ENCODE assay signal across 7 cellular contexts in genomic region chr11:65791719-65792213, GRCh38. TPM values are rescaled to one million over a fixed set of nuclear protein-coding genes. Genes with fewer than 3 reads are reported as not detected.
DNase-seq lines count a peak whose midpoint lies in the region; ATAC-seq and TF ChIP-seq lines count a peak whose summit lies in the region.

No MANE protein-coding gene starts in this region.

- no peaks in the 10 kb centered on the region for H3K36me3 Mint-ChIP-seq in type B pancreatic cell

- peak; percentile 88 for ATAC-seq in HG02798 (IDR thresholded peaks at IDR 0.05; ENCODE audit: poor library complexity, unreplicated experiment)

- DNase-seq in SHP77 treated with DMSO at 0.1 percent for 48 hours (lab: John Stamatoyannopoulos, UW) (peak; percentile 19), type B pancreatic cell (ENCODE audit: extremely low spot score, unreplicated experiment) (no peak), brain microvascular endothelial cell (no peak), uterus (no peak)

- H3K4me1 Mint-ChIP-seq in type B pancreatic cell (ENCODE audit: unreplicated experiment) = peaks cover 16% of the 10 kb centered on the region

- H3K4me3 ChIP-seq in esophagus (ENCODE audit: low read depth in 1 of 2, low read length in 2 of 2) = peak overlapping the region; percentile 39 to 87
- H3K4me3 ChIP-seq in brain microvascular endothelial cell (ENCODE audit: low read depth, low read length) = no peak overlapping the region
- no peak overlapping the region for H3K4me3 ChIP-seq in uterus

- H3K4me3 Mint-ChIP-seq in type B pancreatic cell = no peak overlapping the region

- 45 to 54% methylated on average over 13 of the region's 13 CpGs for WGBS in esophagus, 2 donors

- peak overlapping the region; percentile 81 for H3K27ac Mint-ChIP-seq in type B pancreatic cell

- intact Hi-C loops in uterus (cut with DNase I; ENCODE audit: low total_unique reads) = no loop called here

- no peaks in the 10 kb centered on the region for H3K9me3 Mint-ChIP-seq in type B pancreatic cell

- peak overlapping the region; percentile 94 to 95 for H3K27ac ChIP-seq in esophagus (ENCODE audit: low read depth in 2 of 2, low read length in 1 of 2)
- H3K27ac ChIP-seq in brain microvascular endothelial cell = no peak overlapping the region
- no peak overlapping the region for H3K27ac ChIP-seq in uterus

- in situ Hi-C loops in brain microvascular endothelial cell (cut with HindIII; ENCODE audit: low pct_ligation_motif_present, low sequenced_read_pairs) = no loop called here

- H3K9me3 ChIP-seq in esophagus (ENCODE audit: control insufficient read depth in 2 of 2, insufficient read depth in 1 of 2, low read depth in 1 of 2, low read length in 1 of 2) = no peaks in the 10 kb centered on the region
- H3K9me3 ChIP-seq in uterus = no peaks in the 10 kb centered on the region

- TF ChIP-seq CTCF in type B pancreatic cell (conservative IDR thresholded peaks at IDR 0.05) (no peak), brain microvascular endothelial cell (IDR thresholded peaks at IDR 0.05; ENCODE audit: low read depth, low read length, missing control alignments) (no peak), uterus (IDR thresholded peaks at IDR 0.05) (no peak)

- peak; percentile 87 for TF ChIP-seq POLR2A in GM18526 (IDR thresholded peaks at IDR 0.05; ENCODE audit: extremely low read depth, insufficient read length)
- no peak for TF ChIP-seq POLR2A in uterus (IDR thresholded peaks at IDR 0.05)

- no peaks in the 10 kb centered on the region for H3K27me3 ChIP-seq in esophagus (ENCODE audit: control insufficient read depth in 1 of 2, insufficient read depth in 2 of 2, low read length in 2 of 2)
- H3K27me3 ChIP-seq in brain microvascular endothelial cell (replicated peaks) = peaks cover 26% of the 10 kb centered on the region
- peaks cover 0 to 17% of the 10 kb centered on the region in 2 donors for H3K27me3 ChIP-seq in uterus

- peaks cover 0 to 20% of the 10 kb centered on the region in 2 donors for H3K36me3 ChIP-seq in esophagus (ENCODE audit: control insufficient read depth in 2 of 2, insufficient read depth in 2 of 2, low read length in 1 of 2)
- H3K36me3 ChIP-seq in brain microvascular endothelial cell (replicated peaks) = no peaks in the 10 kb centered on the region
- H3K36me3 ChIP-seq in uterus = no peaks in the 10 kb centered on the region

- H3K4me1 ChIP-seq in esophagus (ENCODE audit: control insufficient read depth in 2 of 2, insufficient read depth in 2 of 2, low read length in 1 of 2) (peaks cover 4 to 41% of the 10 kb centered on the region in 2 donors), uterus (no peaks in the 10 kb centered on the region)

- H3K27me3 Mint-ChIP-seq in type B pancreatic cell = peaks cover 33% of the 10 kb centered on the region

RNA-seq across cellular contexts. Expression of gene OVOL1, which starts 4.9 kb away (rescaled TPM):
- polyA plus RNA-seq in esophagus = 10 to 100 TPM; 38.2 to 49.9 TPM
- total RNA-seq in type B pancreatic cell (ENCODE audit: low replicate concordance) (7.7 and 39.8 TPM in 2 replicates), uterus (1 to 10 TPM in 1 of 4 donors, not detected in 3; 1.0 TPM)

RNA-seq across cellular contexts. Expression of gene AP5B1, which starts 11.0 kb away (rescaled TPM):
- polyA plus RNA-seq in esophagus = 10 to 100 TPM; 10.1 to 10.9 TPM
- total RNA-seq in type B pancreatic cell (ENCODE audit: low replicate concordance) = 16.6 and 38.9 TPM in 2 replicates
- total RNA-seq in uterus = 10 to 100 TPM in 1 of 4 donors, 1 to 10 TPM in 3; 2.4 to 17.1 (median 5.7) TPM

RNA-seq across cellular contexts. Expression of gene SNX32, which starts 42.0 kb away (rescaled TPM):
- polyA plus RNA-seq in esophagus = under 1 TPM; 0.15 to 0.47 TPM
- total RNA-seq in type B pancreatic cell (ENCODE audit: low replicate concordance) (0.76 and 4.2 TPM in 2 replicates), uterus (1 to 10 TPM in 1 of 4 donors, under 1 TPM in 1, not detected in 2; 0.58 to 2.6 TPM)

Comparison
In these comparisons a context has a peak if more than half of its experiments do, and no peak if none do; other contexts are left out.
1. H3K27ac ChIP-seq: peak in esophagus (2 of 2); none in brain microvascular endothelial cell (single experiment) and uterus (0 of 2).
2. H3K4me3 ChIP-seq: peak in esophagus (2 of 2); none in brain microvascular endothelial cell (single experiment) and uterus (0 of 2).